Comparison of ENCODE assay signal across 20 cellular contexts in the genomic region with DNA sequence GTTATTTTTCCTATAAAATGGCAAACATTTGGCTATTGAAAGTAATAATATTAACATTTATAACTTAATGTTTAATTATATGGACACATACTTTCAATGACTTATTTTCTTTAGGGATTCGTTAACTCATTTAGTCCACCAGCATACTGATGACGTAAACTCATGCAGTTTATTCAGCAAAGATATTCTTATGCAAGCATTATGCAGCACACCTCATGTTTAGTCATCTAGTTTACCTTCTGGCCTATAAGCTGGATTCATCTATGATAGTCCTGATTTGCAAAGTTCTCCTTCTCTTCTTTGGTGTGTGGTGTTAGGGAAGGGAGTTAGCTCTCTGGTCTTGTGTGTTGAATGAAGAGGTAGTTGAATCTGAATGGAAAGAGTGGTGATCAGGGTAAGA. TPM values are rescaled to one million over a fixed set of nuclear protein-coding genes. Genes with fewer than 3 reads are reported as not detected.
DNase-seq lines count a peak whose midpoint lies in the region; ATAC-seq, FAIRE-seq and TF ChIP-seq lines count a peak whose summit lies in the region.
"Had no signal": no experiment of that assay in that cellular context is flagged by ENCODE, and none has a peak within 500 bp of the region (broad histone marks: within the 10 kb centered on the region; RNA-seq: fewer than 3 reads in every experiment).

No MANE protein-coding gene starts in this region.

- TF ChIP-seq POLR2A in HepG2 (IDR thresholded peaks at IDR 0.05; ENCODE audit: insufficient read depth in 1 of 2, low read depth in 2 of 2, low read length in 2 of 2): no peak
- no peak for TF ChIP-seq POLR2A in right lobe of liver (IDR thresholded peaks at IDR 0.05)
- TF ChIP-seq POLR2A in H1 (IDR thresholded peaks at IDR 0.05; ENCODE audit: control extremely low read depth in 1 of 2, low read depth in 2 of 2, low read length in 2 of 2): no peak

- H3K9me3 Mint-ChIP-seq in natural killer cell: no peaks in the 10 kb centered on the region

- no peak overlapping the region for H3K4ac ChIP-seq in H1 (replicated peaks; ENCODE audit: insufficient read length, low read depth, low read length)
- H3K4ac ChIP-seq in mesenchymal stem cell (ENCODE audit: low read depth in 1 of 2, low read length in 2 of 2): no peak overlapping the region

- TF ChIP-seq EP300 in HepG2 (IDR thresholded peaks at IDR 0.05; ENCODE audit: low read depth in 2 of 2, low read length in 2 of 2): no peak
- no peak for TF ChIP-seq EP300 in HepG2 (CRISPR knock-in tag; IDR thresholded peaks at IDR 0.05; ENCODE audit: borderline replicate concordance)
- no peak for TF ChIP-seq EP300 in H1 (IDR thresholded peaks at IDR 0.05; ENCODE audit: borderline replicate concordance in 1 of 2, low read depth in 2 of 2, low read length in 2 of 2)

- peaks cover 22 to 38% of the 10 kb centered on the region in 2 donors for H3K27me3 Mint-ChIP-seq in natural killer cell (ENCODE audit: low read depth in 2 of 2)

- H2BK120ac ChIP-seq in H1 (replicated peaks; ENCODE audit: low read depth, low read length): no peak overlapping the region
- H2BK120ac ChIP-seq in mesenchymal stem cell (ENCODE audit: low read depth, low read length): no peak overlapping the region

- in situ Hi-C loops in HepG2 (cut with HindIII; ENCODE audit: extremely low pct_ligation_motif_present, low pct_unique_long_range_greater_than_20kb): no loop called here

- H3K56ac ChIP-seq in H1 (replicated peaks; ENCODE audit: insufficient read length, low read depth, low read length): no peak overlapping the region

- CTCF ChIA-PET in HepG2 (lab: Yijun Ruan, JAX; ENCODE audit: low intra/inter-chr PET ratio, low total read pairs) (no interaction called here), RWPE1 (lab: Yijun Ruan, JAX) (no interaction called here), H1 (lab: Charles Lee; ENCODE audit: partially characterized antibody) (interaction anchor here (0.7 kb wide), 1 partner anchor 10 kb away, joined by 3 read pairs; no protein-coding TSS in a partner anchor)

- H3K27ac ChIP-seq in HepG2 (ENCODE audit: extremely low read length, insufficient read depth, low read length) (no peak overlapping the region), right lobe of liver (no peak overlapping the region), RWPE1 (no peak overlapping the region), H1 (ENCODE audit: low read depth, low read length) (no peak overlapping the region), mesenchymal stem cell (ENCODE audit: low read length, poor library complexity, severe bottlenecking) (no peak overlapping the region)
- H3K27ac ChIP-seq: BLaER1, GM23248 had no signal

- H3K9ac ChIP-seq in HepG2 (ENCODE audit: insufficient read depth, low read depth, low read length): no peak overlapping the region
- H3K9ac ChIP-seq in H1 (replicated peaks in 1 of 4; ENCODE audit: extremely low read depth in 1 of 4, low read depth in 3 of 4, low read length in 3 of 4): no peak overlapping the region
- H3K9ac ChIP-seq in mesenchymal stem cell (ENCODE audit: low read length): no peak overlapping the region
- H3K9ac ChIP-seq: BLaER1, GM23248 had no signal

- H2BK20ac ChIP-seq in H1 (ENCODE audit: low read length): no peak overlapping the region

- H3K36me3 ChIP-seq in HepG2 (replicated peaks in 1 of 2; ENCODE audit: control insufficient read depth in 1 of 2, insufficient read depth in 2 of 2, low read length in 2 of 2): no peaks in the 10 kb centered on the region
- no peaks in the 10 kb centered on the region for H3K36me3 ChIP-seq in right lobe of liver
- H3K36me3 ChIP-seq in H1 (ENCODE audit: control insufficient read depth in 2 of 4, insufficient read depth in 4 of 4, low read length in 3 of 4): no peaks in the 10 kb centered on the region
- no peaks in the 10 kb centered on the region for H3K36me3 ChIP-seq in mesenchymal stem cell (ENCODE audit: control insufficient read depth in 1 of 2, insufficient read depth in 2 of 2, low read depth in 1 of 2, low read length in 2 of 2)
- H3K36me3 ChIP-seq: BLaER1 had no signal

- H3K4me2 ChIP-seq in HepG2 (ENCODE audit: low read depth, low read length) (no peak overlapping the region), H1 (ENCODE audit: insufficient read depth in 1 of 2, low read depth in 2 of 2, low read length in 2 of 2) (no peak overlapping the region), mesenchymal stem cell (ENCODE audit: low read length, poor library complexity, severe bottlenecking) (no peak overlapping the region)
- H3K4me2 ChIP-seq: BLaER1 had no signal

- H2BK15ac ChIP-seq in H1 (ENCODE audit: low read length): no peak overlapping the region
- H2BK15ac ChIP-seq in mesenchymal stem cell (ENCODE audit: low read depth, poor library complexity, severe bottlenecking): no peak overlapping the region

- WGBS in HepG2 (ENCODE audit: low lambda C conversion rate): 50% methylated on average over 2 of the region's 2 CpGs
- 82% methylated on average over 2 of the region's 2 CpGs for WGBS in right lobe of liver (ENCODE audit: insufficient coverage, low coverage, low lambda C conversion rate, missing lambda C conversion rate)
- WGBS in H1 (ENCODE audit: extremely low coverage in 1 of 2, insufficient coverage in 1 of 2, insufficient read length in 1 of 2, insufficient replicate concordance in 2 of 2, low coverage in 1 of 2, low lambda C conversion rate in 2 of 2, missing lambda C conversion rate in 1 of 2), 2 experiments: 91% methylated on average over 2 of the region's 2 CpGs; no CpG with 5 or more reads in 1 of the 2 experiments
- 73% methylated on average over 2 of the region's 2 CpGs for WGBS in mesenchymal stem cell

- ATAC-seq in HepG2: no peak
- no peak for ATAC-seq in right lobe of liver
- ATAC-seq in natural killer cell: no peak
- ATAC-seq in HG02642 (IDR thresholded peaks at IDR 0.05; ENCODE audit: poor library complexity, unreplicated experiment): no peak

- no peak for TF ChIP-seq CTCF in HepG2 (CRISPR knock-in tag; IDR thresholded peaks at IDR 0.05)
- TF ChIP-seq CTCF in right lobe of liver (IDR thresholded peaks at IDR 0.05): no peak
- TF ChIP-seq CTCF in RWPE1 (conservative IDR thresholded peaks at IDR 0.05; ENCODE audit: low read depth): no peak
- no peak for TF ChIP-seq CTCF in H1 (IDR thresholded peaks at IDR 0.05; ENCODE audit: control extremely low read depth in 1 of 3, insufficient read depth in 1 of 3, low read depth in 1 of 3, low read length in 3 of 3)
- no peak for TF ChIP-seq CTCF in natural killer cell (IDR thresholded peaks at IDR 0.05)

- no peak overlapping the region for H3K27ac Mint-ChIP-seq in natural killer cell
- H3K27ac Mint-ChIP-seq: CD14-positive monocyte; CD4-positive, alpha-beta memory T cell had no signal

- H2AFZ ChIP-seq in HepG2 (ENCODE audit: low read length) (no peak overlapping the region), H1 (ENCODE audit: low read length) (0 out of 2 replicates have a peak overlapping the region, but pooled peaks have one; percentile 16), mesenchymal stem cell (ENCODE audit: low read depth, low read length) (no peak overlapping the region)
- H2AFZ ChIP-seq: GM23248 had no signal

- H3K79me2 ChIP-seq in HepG2 (ENCODE audit: insufficient read depth, low read length) (no peaks in the 10 kb centered on the region), H1 (ENCODE audit: control insufficient read depth in 1 of 2, insufficient read depth in 2 of 2, low read length in 2 of 2) (no peaks in the 10 kb centered on the region)

- no peak overlapping the region for H4K5ac ChIP-seq in H1 (ENCODE audit: insufficient read length, low read depth, low read length)

- H3K79me1 ChIP-seq in H1 (ENCODE audit: low read depth, low read length): no peaks in the 10 kb centered on the region
- no peaks in the 10 kb centered on the region for H3K79me1 ChIP-seq in mesenchymal stem cell (replicated peaks; ENCODE audit: low read length, poor library complexity, severe bottlenecking)

- H2BK12ac ChIP-seq in H1 (ENCODE audit: low read depth, low read length): no peak overlapping the region
- no peak overlapping the region for H2BK12ac ChIP-seq in mesenchymal stem cell (ENCODE audit: low read length in 2 of 2)

- no peaks in the 10 kb centered on the region for H3K4me1 Mint-ChIP-seq in natural killer cell
- H3K4me1 Mint-ChIP-seq: CD14-positive monocyte; CD4-positive, alpha-beta memory T cell had no signal

- TF ChIP-seq RAD21 in HepG2 (CRISPR knock-in tag; IDR thresholded peaks at IDR 0.05) (no peak), H1 (IDR thresholded peaks at IDR 0.05 in 1 of 2, conservative IDR thresholded peaks at IDR 0.05 in 1 of 2; ENCODE audit: low read depth in 2 of 2, low read length in 2 of 2) (no peak)

- no peak overlapping the region for H2BK5ac ChIP-seq in H1 (ENCODE audit: low read depth, low read length)
- H2BK5ac ChIP-seq in mesenchymal stem cell (ENCODE audit: low read depth, low read length, poor library complexity, severe bottlenecking): no peak overlapping the region

- H3K36me3 Mint-ChIP-seq in natural killer cell: no peaks in the 10 kb centered on the region
- H3K36me3 Mint-ChIP-seq: CD14-positive monocyte; CD4-positive, alpha-beta memory T cell had no signal

- H4K91ac ChIP-seq in H1 (replicated peaks; ENCODE audit: insufficient read length, low read length) (no peak overlapping the region), mesenchymal stem cell (ENCODE audit: low read length) (no peak overlapping the region)

- peaks cover 0 to 2% of the 10 kb centered on the region in 2 experiments; a peak in 1 of 5 replicates for H3K27me3 ChIP-seq in HepG2 (ENCODE audit: control insufficient read depth in 1 of 2, insufficient read depth in 2 of 2, low read length in 2 of 2)
- H3K27me3 ChIP-seq in right lobe of liver: no peaks in the 10 kb centered on the region
- H3K27me3 ChIP-seq in H1 (replicated peaks in 1 of 4; ENCODE audit: control insufficient read depth in 3 of 4, extremely low read depth in 1 of 4, insufficient read depth in 3 of 4, low read length in 3 of 4): no peaks in the 10 kb centered on the region
- no peaks in the 10 kb centered on the region for H3K27me3 ChIP-seq in mesenchymal stem cell (ENCODE audit: control insufficient read depth in 1 of 2, insufficient read depth in 1 of 2, low read length in 2 of 2)
- H3K27me3 ChIP-seq: BLaER1 had no signal

- H3K4me3 Mint-ChIP-seq in natural killer cell: no peak overlapping the region
- H3K4me3 Mint-ChIP-seq: CD14-positive monocyte; CD4-positive, alpha-beta memory T cell had no signal

- H3K9me3 ChIP-seq in HepG2 (ENCODE audit: low read length) (no peaks in the 10 kb centered on the region), right lobe of liver (no peaks in the 10 kb centered on the region), H1 (ENCODE audit: insufficient read depth in 2 of 2, low read depth in 1 of 2, low read length in 1 of 2) (no peaks in the 10 kb centered on the region), mesenchymal stem cell (ENCODE audit: control insufficient read depth, low read length) (no peaks in the 10 kb centered on the region)
- H3K9me3 ChIP-seq: BLaER1 had no signal

- POLR2A ChIA-PET in HepG2 (lab: Yijun Ruan, JAX): no interaction called here
- POLR2A ChIA-PET in RWPE1 (lab: Yijun Ruan, JAX; ENCODE audit: low non-redundant PET): no interaction called here
- POLR2A ChIA-PET in H1 (lab: Charles Lee; ENCODE audit: partially characterized antibody): no interaction called here

- no peak for FAIRE-seq in HepG2 (lab: Jason Lieb, UNC)
- FAIRE-seq in H1 (lab: Jason Lieb, UNC): no peak
- FAIRE-seq: H54 had no signal

- H3K4me3 ChIP-seq in HepG2 (replicated peaks in 1 of 3; ENCODE audit: insufficient read depth in 1 of 3, low read depth in 2 of 3, low read length in 3 of 3) (no peak overlapping the region), right lobe of liver (no peak overlapping the region), H1 (ENCODE audit: extremely low read depth in 1 of 4, insufficient read depth in 2 of 4, low read depth in 3 of 4, low read length in 4 of 4) (no peak overlapping the region), mesenchymal stem cell (ENCODE audit: insufficient read depth in 1 of 2, low read depth in 1 of 2, low read length in 2 of 2) (no peak overlapping the region)
- H3K4me3 ChIP-seq: BLaER1, GM23248 had no signal

- intact Hi-C loops in HepG2 (cut with micrococcal nuclease; ENCODE audit: unreplicated experiment) (no loop called here), right lobe of liver (cut with DNase I) (no loop called here), natural killer cell (cut with micrococcal nuclease) (no loop called here)

- H2AK5ac ChIP-seq in H1 (ENCODE audit: low read depth, low read length): no peak overlapping the region
- H2AK5ac ChIP-seq in mesenchymal stem cell (ENCODE audit: low read length, severe bottlenecking): no peak overlapping the region

- H4K8ac ChIP-seq in H1 (ENCODE audit: extremely low read depth, insufficient read depth, low read length) (no peak overlapping the region), mesenchymal stem cell (ENCODE audit: low read length) (no peak overlapping the region)

- H3K14ac ChIP-seq in H1 (ENCODE audit: insufficient read length): no peak overlapping the region
- H3K14ac ChIP-seq in mesenchymal stem cell (ENCODE audit: low read length in 2 of 2): no peak overlapping the region

- H3K23ac ChIP-seq in H1 (ENCODE audit: insufficient read length): no peak overlapping the region
- H3K23ac ChIP-seq in mesenchymal stem cell (ENCODE audit: low read length in 2 of 2): no peak overlapping the region

- DNase-seq in HepG2 (ENCODE audit: low spot score): no peak
- no peak for DNase-seq in right lobe of liver
- DNase-seq in RWPE1 (ENCODE audit: low spot score): peak; percentile 7
- no peak for DNase-seq in H1 (ENCODE audit: low read depth in 1 of 2, low spot score in 2 of 2)
- DNase-seq in natural killer cell: no peak
- no peak for DNase-seq in mesenchymal stem cell
- DNase-seq: 8988T; CD4-positive, alpha-beta memory T cell; DMS153; DMS79; GF-D8; GM23248; HCEC 1CT had no signal

- no peaks in the 10 kb centered on the region for H4K20me1 ChIP-seq in HepG2 (ENCODE audit: insufficient read depth, low read length)
- H4K20me1 ChIP-seq in H1 (replicated peaks in 1 of 2; ENCODE audit: control insufficient read depth in 1 of 2, insufficient read depth in 2 of 2, low read length in 2 of 2): no peaks in the 10 kb centered on the region
- H4K20me1 ChIP-seq: BLaER1 had no signal

- H3K18ac ChIP-seq in H1 (ENCODE audit: extremely low read depth, low read length) (no peak overlapping the region), mesenchymal stem cell (ENCODE audit: low read depth in 1 of 2, low read length in 2 of 2) (no peak overlapping the region)

- BruUV-seq in HepG2 (replicated peaks; lab: Mats Ljungman, UMichigan): no TSS peak

- no peaks in the 10 kb centered on the region for H3K23me2 ChIP-seq in H1 (ENCODE audit: low read depth, low read length)

- H3K4me1 ChIP-seq in HepG2 (ENCODE audit: insufficient read depth, low read length): peaks cover 11% of the 10 kb centered on the region; the same call in 1 of the 2 replicates
- peaks cover 0 to 10% (median 0%) of the 10 kb centered on the region in 4 donors for H3K4me1 ChIP-seq in right lobe of liver
- H3K4me1 ChIP-seq in H1 (replicated peaks in 1 of 4; ENCODE audit: control insufficient read depth in 3 of 4, insufficient read depth in 4 of 4, low read length in 3 of 4): 0 out of 7 replicates have a peak, but pooled peaks cover 0 to 5% (median 0%) of the 10 kb centered on the region in 4 experiments
- H3K4me1 ChIP-seq in mesenchymal stem cell (ENCODE audit: control insufficient read depth, insufficient read depth, low read depth, low read length): no peaks in the 10 kb centered on the region
- H3K4me1 ChIP-seq: BLaER1 had no signal

RNA-seq across cellular contexts. Expression of gene OR2J2, which starts 60.0 kb away (rescaled TPM):
- not detected in 2 replicates for total RNA-seq in HepG2 (2016; rRNA removed; fragmentation: Illumina TruSeq; extraction: Trizol)
- not detected in 2 replicates for total RNA-seq in HepG2 (2016; cell fraction: cytosol; rRNA removed; fragmentation: Illumina TruSeq; extraction: Trizol; ENCODE audit: low read depth)
- total RNA-seq in HepG2 (2016; cell fraction: insoluble cytoplasmic fraction; rRNA removed; fragmentation: Illumina TruSeq; extraction: Trizol): not detected in 2 replicates
- total RNA-seq in HepG2 (2016; cell fraction: membrane; rRNA removed; fragmentation: Illumina TruSeq; extraction: Trizol): not detected in 2 replicates
- not detected in 2 replicates for total RNA-seq in HepG2 (2016; cell fraction: nucleus; rRNA removed; fragmentation: Illumina TruSeq; extraction: Trizol)
- 0.09 and 0.36 TPM in 2 replicates for polyA plus RNA-seq in HepG2 (2011; rRNA removed)
- 0.08 TPM in 1 of 2 replicates, not detected in the other for polyA plus RNA-seq in HepG2 (2011; cell fraction: cytosol; rRNA removed)
- polyA plus RNA-seq in HepG2 (2011; cell fraction: nucleus; rRNA removed): 0.71 and 0.85 TPM in 2 replicates
- not detected in 2 replicates for polyA plus RNA-seq in HepG2 (2012)
- not detected in 2 replicates for polyA plus RNA-seq in HepG2 (2016; cell fraction: cytosol; fragmentation: Illumina TruSeq; extraction: Trizol; ENCODE audit: low read depth)
- polyA plus RNA-seq in HepG2 (2016; cell fraction: insoluble cytoplasmic fraction; fragmentation: Illumina TruSeq; extraction: Trizol; ENCODE audit: low read depth): not detected in 2 replicates
- not detected in 2 replicates for polyA plus RNA-seq in HepG2 (2016; cell fraction: membrane; fragmentation: Illumina TruSeq; extraction: Trizol; ENCODE audit: low read depth)
- polyA plus RNA-seq in HepG2 (2016; cell fraction: nucleus; fragmentation: Illumina TruSeq; extraction: Trizol; ENCODE audit: insufficient read depth, low read depth): not detected in 2 replicates
- 6.8 TPM in 1 of 2 replicates, not detected in the other for polyA minus RNA-seq in HepG2 (2011; rRNA and poly(A)+ RNA removed; ENCODE audit: low replicate concordance)
- polyA minus RNA-seq in HepG2 (2011; cell fraction: cytosol; rRNA and poly(A)+ RNA removed): not detected in 2 replicates
- polyA minus RNA-seq in HepG2 (2011; cell fraction: nucleus; rRNA and poly(A)+ RNA removed): 5.2 and 13.1 TPM in 2 replicates
- total RNA-seq in right lobe of liver: not detected
- not detected in 2 replicates for total RNA-seq in H1 (2021; fragmentation: NEBNext Ultra II Directional; extraction: Animal tissue kit (Norgen Biotek cat#: 25700))
- polyA plus RNA-seq in H1 (2011; rRNA removed): not detected in 2 replicates
- not detected for polyA plus RNA-seq in H1 (2011; cell fraction: cytosol; rRNA removed)
- not detected for polyA plus RNA-seq in H1 (2011; cell fraction: nucleus; rRNA removed)
- polyA plus RNA-seq in H1 (2012, experiment 1 of 2): not detected in 4 replicates
- not detected for polyA plus RNA-seq in H1 (2012, experiment 2 of 2)
- not detected for polyA plus RNA-seq in H1 (2013, experiment 1 of 2)
- not detected for polyA plus RNA-seq in H1 (2013, experiment 2 of 2)
- polyA minus RNA-seq in H1 (2011; rRNA and poly(A)+ RNA removed): 0.39 TPM in 1 of 2 replicates, not detected in the other
- not detected for polyA minus RNA-seq in H1 (2011; cell fraction: cytosol; rRNA and poly(A)+ RNA removed)
- 0.90 TPM for polyA minus RNA-seq in H1 (2011; cell fraction: nucleus; rRNA and poly(A)+ RNA removed)
- not detected for total RNA-seq in natural killer cell
- polyA plus RNA-seq in mesenchymal stem cell (2013, experiment 1 of 2): not detected
- not detected for polyA plus RNA-seq in mesenchymal stem cell (2013, experiment 2 of 2)
- total RNA-seq: A673; CD4-positive, alpha-beta memory T cell; Daoy; GM23248 had no signal
- polyA plus RNA-seq: AG04450; CD14-positive monocyte; CD4-positive, alpha-beta memory T cell; GM23248 had no signal
